Comparison of ENCODE assay signal across 25 cellular contexts in genomic region chr2:220065581-220065980, GRCh38.
"Had no signal": no experiment of that assay in that cellular context is flagged by ENCODE, and none has a peak within 500 bp of the region (broad histone marks: within the 10 kb centered on the region; RNA-seq: fewer than 3 reads in every experiment).

No MANE protein-coding gene starts in this region.

- H3K36me3 Mint-ChIP-seq: activated CD8-positive, alpha-beta memory T cell treated with anti-CD3 and anti-CD28 coated beads, Interleukin-2, amount 10 ng/mL, durations not matched to agents 7 days and 5 days; activated naive CD4-positive, alpha-beta T cell treated with anti-CD3 and anti-CD28 coated beads, Interleukin-2, amount 50 U/mL, for 72 hours; T-cell had no signal

- H3K36me3 ChIP-seq: brain microvascular endothelial cell had no signal

- H3K27ac ChIP-seq: brain microvascular endothelial cell, SK-N-MC had no signal

- H3K4me3 ChIP-seq: SK-N-MC had no signal

- H3K4me1 Mint-ChIP-seq: activated B cell treated with CpG ODN at 0.5 μM for 24 hours; activated CD4-positive, alpha-beta T cell treated with anti-CD3 and anti-CD28 coated beads, Interleukin-2, amount 10 ng/mL, durations not matched to agents 24 days and 14 days; activated CD8-positive, alpha-beta memory T cell treated with anti-CD3 and anti-CD28 coated beads, Interleukin-2, amount 10 ng/mL, durations not matched to agents 7 days and 5 days; activated naive CD8-positive, alpha-beta T cell treated with anti-CD3 and anti-CD28 coated beads, Interleukin-2, amount 50 U/mL, for 24 hours; T-cell had no signal

- H3K27ac Mint-ChIP-seq: activated B cell treated with CpG ODN at 0.5 μM for 24 hours; activated CD4-positive, alpha-beta T cell treated with anti-CD3 and anti-CD28 coated beads, Interleukin-2, amount 10 ng/mL, durations not matched to agents 24 days and 14 days; activated CD8-positive, alpha-beta memory T cell treated with anti-CD3 and anti-CD28 coated beads, Interleukin-2, amount 10 ng/mL, durations not matched to agents 7 days and 5 days; activated naive CD4-positive, alpha-beta T cell treated with anti-CD3 and anti-CD28 coated beads, Interleukin-2, amount 50 U/mL, for 72 hours; activated naive CD8-positive, alpha-beta T cell treated with anti-CD3 and anti-CD28 coated beads, Interleukin-2, amount 50 U/mL, for 24 hours; T-cell had no signal

- DNase-seq: activated B cell treated with CpG ODN at 0.5 μM for 24 hours; activated CD4-positive, alpha-beta T cell treated with anti-CD3 and anti-CD28 coated beads for 1 hour; activated CD4-positive, alpha-beta T cell treated with anti-CD3 and anti-CD28 coated beads, Interleukin-2, amount 10 ng/mL, durations not matched to agents 24 days and 14 days; activated CD4-positive, alpha-beta T cell treated with anti-CD3 and anti-CD28 coated beads, Interleukin-2, amount 50 U/mL, for 48 hours; activated CD8-positive, alpha-beta memory T cell treated with anti-CD3 and anti-CD28 coated beads, Interleukin-2, amount 10 ng/mL, durations not matched to agents 7 days and 5 days; activated effector memory CD4-positive, alpha-beta T cell treated with anti-CD3 and anti-CD28 coated beads, Interleukin-2, amount 50 U/mL, for 16 hours; activated naive CD4-positive, alpha-beta T cell treated with Interleukin-2 at 50 U/mL for 16 hours; activated naive CD8-positive, alpha-beta T cell treated with anti-CD3 and anti-CD28 coated beads, Interleukin-2, amount 50 U/mL, for 24 hours; activated T-cell treated with anti-CD3 and anti-CD28 coated beads, Interleukin-2, amount 50 U/mL, for 4 hours; amygdala; brain microvascular endothelial cell; MM.1S; NCI-H1105; NCI-H1436 treated with DMSO at 0.1 percent for 48 hours; NCI-H187; NCI-H2081; NCI-H510A treated with DMSO at 0.1 percent for 48 hours; NCI-H69; T-cell; T-helper 2 cell; T1000 had no signal

- H3K4me3 Mint-ChIP-seq: activated B cell treated with CpG ODN at 0.5 μM for 24 hours; activated CD4-positive, alpha-beta T cell treated with anti-CD3 and anti-CD28 coated beads, Interleukin-2, amount 10 ng/mL, durations not matched to agents 24 days and 14 days; activated CD8-positive, alpha-beta memory T cell treated with anti-CD3 and anti-CD28 coated beads, Interleukin-2, amount 10 ng/mL, durations not matched to agents 7 days and 5 days; activated naive CD8-positive, alpha-beta T cell treated with anti-CD3 and anti-CD28 coated beads, Interleukin-2, amount 50 U/mL, for 24 hours; activated T-cell treated with anti-CD3 and anti-CD28 coated beads, Interleukin-2, amount 50 U/mL, for 4 hours; T-cell had no signal

- H3K27me3 ChIP-seq: brain microvascular endothelial cell had no signal

- H3K27me3 Mint-ChIP-seq: activated B cell treated with CpG ODN at 0.5 μM for 24 hours; activated CD4-positive, alpha-beta T cell treated with anti-CD3 and anti-CD28 coated beads, Interleukin-2, amount 10 ng/mL, durations not matched to agents 24 days and 14 days; activated CD8-positive, alpha-beta memory T cell treated with anti-CD3 and anti-CD28 coated beads, Interleukin-2, amount 10 ng/mL, durations not matched to agents 7 days and 5 days; activated naive CD8-positive, alpha-beta T cell treated with anti-CD3 and anti-CD28 coated beads, Interleukin-2, amount 50 U/mL, for 24 hours had no signal

- H3K9me3 Mint-ChIP-seq: activated B cell treated with CpG ODN at 0.5 μM for 24 hours; activated CD4-positive, alpha-beta T cell treated with anti-CD3 and anti-CD28 coated beads, Interleukin-2, amount 10 ng/mL, durations not matched to agents 24 days and 14 days; activated naive CD4-positive, alpha-beta T cell treated with anti-CD3 and anti-CD28 coated beads, Interleukin-2, amount 50 U/mL, for 72 hours; activated naive CD8-positive, alpha-beta T cell treated with anti-CD3 and anti-CD28 coated beads, Interleukin-2, amount 50 U/mL, for 24 hours; activated T-cell treated with anti-CD3 and anti-CD28 coated beads, Interleukin-2, amount 50 U/mL, for 4 hours had no signal

- ATAC-seq: activated CD8-positive, alpha-beta memory T cell treated with anti-CD3 and anti-CD28 coated beads, Interleukin-2, amount 10 ng/mL, durations not matched to agents 7 days and 5 days; activated naive CD4-positive, alpha-beta T cell treated with anti-CD3 and anti-CD28 coated beads, Interleukin-2, amount 50 U/mL, for 72 hours; activated naive CD8-positive, alpha-beta T cell treated with anti-CD3 and anti-CD28 coated beads, Interleukin-2, amount 50 U/mL, for 24 hours; activated T-cell treated with anti-CD3 and anti-CD28 coated beads, Interleukin-2, amount 50 U/mL, for 4 hours; HepG2; Right ventricle myocardium inferior; T-cell had no signal
